24 cellular contexts compared by ENCODE assay signal in genomic region chr2:144595279-144595678, GRCh38.
A peak's percentile ranks its signal among the peaks of the same experiment; 100 is the strongest.
DNase-seq lines count a peak whose midpoint lies in the region; ATAC-seq and TF ChIP-seq lines count a peak whose summit lies in the region.
"Had no signal": no experiment of that assay in that cellular context is flagged by ENCODE, and none has a peak within 500 bp of the region (broad histone marks: within the 10 kb centered on the region; RNA-seq: fewer than 3 reads in every experiment).

No MANE protein-coding gene starts in this region.

- ATAC-seq in effector memory CD8-positive, alpha-beta T cell (replicated peaks): no peak
- no peak for ATAC-seq in natural killer cell treated with Interleukin-12 subunit alpha and Interleukin-12 subunit beta and Interleukin-15 and Interleukin-18, amount 100 ng/mL, for 72 hours
- ATAC-seq in GM19324 (IDR thresholded peaks at IDR 0.05; ENCODE audit: low FRiP score, unreplicated experiment): no peak
- ATAC-seq: psoas muscle had no signal

- DNase-seq in GF-D8 (lab: John Stamatoyannopoulos, UW) (peak; percentile 90), OCI-LY7 (ENCODE audit: low spot score) (no peak), HPDE6-E6E7 (ENCODE audit: extremely low spot score) (no peak), NCI-H510A treated with DMSO at 0.1 percent for 48 hours (lab: John Stamatoyannopoulos, UW) (no peak), NCI-H2081 treated with DMSO at 0.1 percent for 48 hours (lab: John Stamatoyannopoulos, UW) (no peak)
- no peak for DNase-seq in effector memory CD8-positive, alpha-beta T cell
- no peak for DNase-seq in natural killer cell treated with Interleukin-12 subunit alpha and Interleukin-12 subunit beta and Interleukin-15 and Interleukin-18, amount 100 ng/mL, for 72 hours (ENCODE audit: low spot score)
- DNase-seq: activated CD4-positive, alpha-beta T cell treated with anti-CD3 and anti-CD28 coated beads, Interleukin-2, amount 50 U/mL, for 1 hour; aorta; DMS153; GDM1; heart right ventricle; left ventricle myocardium superior; NCI-H1105 treated with DMSO at 0.1 percent for 48 hours; NCI-H774; psoas muscle; stimulated activated CD4-positive, alpha-beta T cell treated with anti-CD3 and anti-CD28 coated beads, Interleukin-2, amount 100 ng/mL, for 24 hours; T-helper 1 cell; uterus had no signal

- H3K9me3 Mint-ChIP-seq in effector memory CD8-positive, alpha-beta T cell: no peaks in the 10 kb centered on the region
- peaks cover 3% of the 10 kb centered on the region for H3K9me3 Mint-ChIP-seq in natural killer cell treated with Interleukin-12 subunit alpha and Interleukin-12 subunit beta and Interleukin-15 and Interleukin-18, amount 100 ng/mL, for 72 hours

- H3K27ac ChIP-seq in OCI-LY7 (ENCODE audit: low read depth, low read length, poor library complexity, severe bottlenecking): no peak overlapping the region
- H3K27ac ChIP-seq: epithelial cell of prostate, psoas muscle, suprapubic skin, uterus had no signal

- peak overlapping the region; percentile 96; the same call in 1 of the 2 replicates for H2AFZ ChIP-seq in OCI-LY7 (ENCODE audit: low read length)

- intact Hi-C loops in OCI-LY7 (cut with micrococcal nuclease; ENCODE audit: unreplicated experiment): loop anchor here (5.0 kb wide), 2 partner anchors 33 to 107 kb away; no protein-coding TSS in a partner anchor

- H3K79me2 ChIP-seq in OCI-LY7 (ENCODE audit: insufficient read depth, low read depth, low read length): no peaks in the 10 kb centered on the region

- H3K36me3 ChIP-seq in OCI-LY7 (ENCODE audit: insufficient read depth, low read length): peaks cover 4% of the 10 kb centered on the region; the same call in 1 of the 2 replicates
- H3K36me3 ChIP-seq: heart right ventricle, suprapubic skin, uterus had no signal

- no peaks in the 10 kb centered on the region for H4K20me1 ChIP-seq in OCI-LY7 (ENCODE audit: insufficient read depth, low read length)

- peak overlapping the region; percentile 59 for H3K4me3 ChIP-seq in OCI-LY7 (ENCODE audit: low read depth, low read length, poor library complexity, severe bottlenecking)
- H3K4me3 ChIP-seq: psoas muscle, suprapubic skin, uterus had no signal

- CTCF ChIA-PET in OCI-LY7 (lab: Charles Lee; ENCODE audit: unreplicated experiment): interaction anchor here (1.7 kb wide), 1 partner anchor 12 kb away, joined by 4 read pairs; no protein-coding TSS in a partner anchor

- peaks cover 9 to 39% of the 10 kb centered on the region in 2 donors for H3K4me1 Mint-ChIP-seq in effector memory CD8-positive, alpha-beta T cell (ENCODE audit: low read depth in 2 of 2)
- peaks cover 35 to 50% of the 10 kb centered on the region in 2 donors for H3K4me1 Mint-ChIP-seq in natural killer cell treated with Interleukin-12 subunit alpha and Interleukin-12 subunit beta and Interleukin-15 and Interleukin-18, amount 100 ng/mL, for 72 hours (ENCODE audit: low read depth in 2 of 2)
- H3K4me1 Mint-ChIP-seq: activated naive CD4-positive, alpha-beta T cell treated with anti-CD3 and anti-CD28 coated beads, Interleukin-2, amount 50 U/mL, for 24 hours had no signal

- POLR2A ChIA-PET in OCI-LY7 (lab: Charles Lee): interaction anchor here (0.8 to 3.7 kb wide), 9 partner anchors 8 to 142 kb away, joined by 3 to 24 read pairs (median 3); no protein-coding TSS in a partner anchor

- H3K36me3 Mint-ChIP-seq in effector memory CD8-positive, alpha-beta T cell (ENCODE audit: insufficient read depth): peaks cover 4% of the 10 kb centered on the region
- no peaks in the 10 kb centered on the region for H3K36me3 Mint-ChIP-seq in natural killer cell treated with Interleukin-12 subunit alpha and Interleukin-12 subunit beta and Interleukin-15 and Interleukin-18, amount 100 ng/mL, for 72 hours
- H3K36me3 Mint-ChIP-seq: activated naive CD4-positive, alpha-beta T cell treated with anti-CD3 and anti-CD28 coated beads, Interleukin-2, amount 50 U/mL, for 24 hours; stimulated activated memory B cell treated with anti-CD40 and anti-IgM and Interleukin-4, amounts not matched to agents 10 μg/mL and 1 μg/mL and 100 μg/mL, for 72 hours had no signal

- H3K27me3 Mint-ChIP-seq in effector memory CD8-positive, alpha-beta T cell: no peaks in the 10 kb centered on the region
- H3K27me3 Mint-ChIP-seq in natural killer cell treated with Interleukin-12 subunit alpha and Interleukin-12 subunit beta and Interleukin-15 and Interleukin-18, amount 100 ng/mL, for 72 hours: no peaks in the 10 kb centered on the region
- H3K27me3 Mint-ChIP-seq: stimulated activated memory B cell treated with anti-CD40 and anti-IgM and Interleukin-4, amounts not matched to agents 10 μg/mL and 1 μg/mL and 100 μg/mL, for 72 hours had no signal

- peak overlapping the region in 1 of 2 donors; percentile 56 for H3K4me3 Mint-ChIP-seq in effector memory CD8-positive, alpha-beta T cell
- peak overlapping the region; percentile 64 for H3K4me3 Mint-ChIP-seq in natural killer cell treated with Interleukin-12 subunit alpha and Interleukin-12 subunit beta and Interleukin-15 and Interleukin-18, amount 100 ng/mL, for 72 hours
- H3K4me3 Mint-ChIP-seq: activated naive CD4-positive, alpha-beta T cell treated with anti-CD3 and anti-CD28 coated beads, Interleukin-2, amount 50 U/mL, for 24 hours had no signal

- peaks cover 19% of the 10 kb centered on the region for H3K9me3 ChIP-seq in OCI-LY7 (ENCODE audit: low read length)
- H3K9me3 ChIP-seq: heart right ventricle, psoas muscle, suprapubic skin, uterus had no signal

- peaks cover 37% of the 10 kb centered on the region for H3K4me1 ChIP-seq in OCI-LY7 (ENCODE audit: insufficient read depth, low read length, poor library complexity, severe bottlenecking)
- H3K4me1 ChIP-seq: psoas muscle, uterus had no signal

- no peaks in the 10 kb centered on the region for H3K9me2 ChIP-seq in OCI-LY7 (ENCODE audit: insufficient read depth, low read length)

- H3K27ac Mint-ChIP-seq in effector memory CD8-positive, alpha-beta T cell: peak overlapping the region; percentile 77 to 92
- H3K27ac Mint-ChIP-seq in natural killer cell treated with Interleukin-12 subunit alpha and Interleukin-12 subunit beta and Interleukin-15 and Interleukin-18, amount 100 ng/mL, for 72 hours: peak overlapping the region; percentile 71 to 80
- H3K27ac Mint-ChIP-seq: activated naive CD4-positive, alpha-beta T cell treated with anti-CD3 and anti-CD28 coated beads, Interleukin-2, amount 50 U/mL, for 24 hours; stimulated activated memory B cell treated with anti-CD40 and anti-IgM and Interleukin-4, amounts not matched to agents 10 μg/mL and 1 μg/mL and 100 μg/mL, for 72 hours had no signal

- TF ChIP-seq CTCF in OCI-LY7 (conservative IDR thresholded peaks at IDR 0.05; ENCODE audit: low read length): no peak

- no TSS peak for BruUV-seq in OCI-LY7 (replicated peaks; lab: Mats Ljungman, UMichigan)

- H3K4me2 ChIP-seq in OCI-LY7 (ENCODE audit: low read length): peak overlapping the region; percentile 94
